Comparison of ENCODE assay signal across 1 cellular context in the genomic region with DNA sequence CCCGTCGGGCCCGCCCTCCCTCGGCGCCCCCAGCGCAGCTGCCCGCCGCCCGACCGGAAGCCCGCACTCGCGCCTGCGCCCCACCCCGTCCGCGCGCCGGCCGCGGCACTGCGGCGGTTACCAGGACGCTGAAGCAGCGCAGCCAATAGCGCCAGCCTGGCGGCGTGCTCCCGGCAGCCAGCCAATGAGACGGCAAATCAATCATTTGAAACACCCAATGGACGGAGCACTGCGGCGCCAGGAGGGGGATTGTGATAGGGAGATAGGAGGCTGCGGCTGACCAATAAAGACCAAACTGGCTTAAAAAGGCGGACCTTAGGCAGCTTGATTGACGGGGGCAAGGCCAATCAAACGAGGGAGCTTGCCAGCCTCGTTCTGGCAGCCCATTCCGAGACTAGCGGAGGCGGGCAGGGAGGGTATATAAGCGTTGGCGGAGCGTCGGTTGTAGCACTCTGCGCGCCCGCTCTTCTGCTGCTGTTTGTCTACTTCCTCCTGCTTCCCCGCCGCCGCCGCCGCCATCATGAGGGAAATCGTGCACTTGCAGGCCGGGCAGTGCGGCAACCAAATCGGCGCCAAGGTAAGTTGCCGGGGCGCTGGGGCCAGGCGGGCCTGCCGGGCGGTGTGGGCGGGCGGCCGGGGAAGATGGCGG.
TF ChIP-seq lines count a peak whose summit lies in the region.

A gene (plus strand): TSS at position 447 of the 649 bp plus-strand sequence. CDS start 74 bp downstream, at position 521.

TF ChIP-seq in K562, 482 proteins besides CTCF, POLR2A, EP300 and RAD21 (continued from another document and continues in another):
- TF ChIP-seq EHMT2 (IDR thresholded peaks at IDR 0.05) (no peak), ZNF79 (CRISPR knock-in tag; IDR thresholded peaks at IDR 0.05; ENCODE audit: low read depth) (no peak), RNF2 (IDR thresholded peaks at IDR 0.05) (peak; percentile 87), TEAD1 (CRISPR knock-in tag; IDR thresholded peaks at IDR 0.05) (peak in 1 of 2 experiments; percentile 75; a peak in 1 of 4 replicates), PCBP1 (IDR thresholded peaks at IDR 0.05; ENCODE audit: low read depth, low read length, poor library complexity, severe bottlenecking) (peak; percentile 49), ZNF146 (CRISPR knock-in tag; IDR thresholded peaks at IDR 0.05; ENCODE audit: unreplicated experiment) (no peak), RBM39 (optimal IDR thresholded peaks at IDR 0.05; ENCODE audit: low read depth, low read length) (peak; percentile 95), KDM5B (IDR thresholded peaks at IDR 0.05; ENCODE audit: insufficient replicate concordance, low read depth, low read length) (peak; percentile 99), ZNF445 (CRISPR knock-in tag; IDR thresholded peaks at IDR 0.05; ENCODE audit: low read depth) (no peak), GTF2F1 (IDR thresholded peaks at IDR 0.05; ENCODE audit: low read depth, low read length) (peak; percentile 98), NFE2 (IDR thresholded peaks at IDR 0.05; ENCODE audit: low read depth) (peak; percentile 7; the same call in 1 of the 2 replicates), KAT7 (CRISPR knock-in tag; IDR thresholded peaks at IDR 0.05; ENCODE audit: borderline replicate concordance) (no peak), NCOA4 (IDR thresholded peaks at IDR 0.05; ENCODE audit: partially characterized antibody) (no peak), BMI1 (IDR thresholded peaks at IDR 0.05; ENCODE audit: low read length) (no peak), ZNF584 (CRISPR knock-in tag; IDR thresholded peaks at IDR 0.05; ENCODE audit: low read depth) (no peak), RBBP5 (IDR thresholded peaks at IDR 0.05; ENCODE audit: borderline replicate concordance, insufficient read depth, low read length, poor library complexity, severe bottlenecking) (no peak), IRF2 (CRISPR knock-in tag; IDR thresholded peaks at IDR 0.05) (no peak), RBFOX2 (IDR thresholded peaks at IDR 0.05; ENCODE audit: low read depth, low read length) (peak; percentile 98), SRF (CRISPR knock-in tag; IDR thresholded peaks at IDR 0.05) (peak; percentile 25 to 64; a peak in 1 of 4 replicates), CEBPG (CRISPR knock-in tag; IDR thresholded peaks at IDR 0.05) (no peak), CEBPG (tag; conservative IDR thresholded peaks at IDR 0.05 in 1 of 2, IDR thresholded peaks at IDR 0.05 in 1 of 2) (no peak), SAP30 (IDR thresholded peaks at IDR 0.05; ENCODE audit: borderline replicate concordance, insufficient read depth, low read depth, low read length, poor library complexity, severe bottlenecking) (peak; percentile 6), TCF3 (CRISPR knock-in tag; IDR thresholded peaks at IDR 0.05) (no peak), TFAM (CRISPR knock-in tag; conservative IDR thresholded peaks at IDR 0.05) (no peak), GABPB2 (CRISPR knock-in tag; conservative IDR thresholded peaks at IDR 0.05) (no peak; the same call in 1 of the 2 replicates), FOXA1 (IDR thresholded peaks at IDR 0.05; ENCODE audit: borderline replicate concordance) (no peak), ZNF695 (CRISPR knock-in tag; IDR thresholded peaks at IDR 0.05) (no peak), TAF15 (IDR thresholded peaks at IDR 0.05; ENCODE audit: low read depth, low read length) (no peak), SMC3 (conservative IDR thresholded peaks at IDR 0.05; ENCODE audit: insufficient read depth, low read depth, low read length) (peak; percentile 22; the same call in 1 of the 2 replicates), GABPB1 (CRISPR knock-in tag; IDR thresholded peaks at IDR 0.05) (peak; percentile 44), CREBBP (IDR thresholded peaks at IDR 0.05; ENCODE audit: low read depth, low read length) (no peak), FOXJ3 (CRISPR knock-in tag; IDR thresholded peaks at IDR 0.05) (no peak), MEF2D (tag; conservative IDR thresholded peaks at IDR 0.05; ENCODE audit: low read depth) (no peak), PHF8 (IDR thresholded peaks at IDR 0.05; ENCODE audit: borderline replicate concordance, low read length) (peak; percentile 59; the same call in 1 of the 2 replicates)
- TF ChIP-seq, protein P1, sequence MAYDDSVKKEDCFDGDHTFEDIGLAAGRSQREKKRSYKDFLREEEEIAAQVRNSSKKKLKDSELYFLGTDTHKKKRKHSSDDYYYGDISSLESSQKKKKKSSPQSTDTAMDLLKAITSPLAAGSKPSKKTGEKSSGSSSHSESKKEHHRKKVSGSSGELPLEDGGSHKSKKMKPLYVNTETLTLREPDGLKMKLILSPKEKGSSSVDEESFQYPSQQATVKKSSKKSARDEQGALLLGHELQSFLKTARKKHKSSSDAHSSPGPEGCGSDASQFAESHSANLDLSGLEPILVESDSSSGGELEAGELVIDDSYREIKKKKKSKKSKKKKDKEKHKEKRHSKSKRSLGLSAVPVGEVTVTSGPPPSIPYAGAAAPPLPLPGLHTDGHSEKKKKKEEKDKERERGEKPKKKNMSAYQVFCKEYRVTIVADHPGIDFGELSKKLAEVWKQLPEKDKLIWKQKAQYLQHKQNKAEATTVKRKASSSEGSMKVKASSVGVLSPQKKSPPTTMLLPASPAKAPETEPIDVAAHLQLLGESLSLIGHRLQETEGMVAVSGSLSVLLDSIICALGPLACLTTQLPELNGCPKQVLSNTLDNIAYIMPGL (CRISPR knock-in tag; IDR thresholded peaks at IDR 0.05): 0 out of 2 replicates have a peak, but pooled peaks have one; percentile 38
- TF ChIP-seq, protein P2, sequence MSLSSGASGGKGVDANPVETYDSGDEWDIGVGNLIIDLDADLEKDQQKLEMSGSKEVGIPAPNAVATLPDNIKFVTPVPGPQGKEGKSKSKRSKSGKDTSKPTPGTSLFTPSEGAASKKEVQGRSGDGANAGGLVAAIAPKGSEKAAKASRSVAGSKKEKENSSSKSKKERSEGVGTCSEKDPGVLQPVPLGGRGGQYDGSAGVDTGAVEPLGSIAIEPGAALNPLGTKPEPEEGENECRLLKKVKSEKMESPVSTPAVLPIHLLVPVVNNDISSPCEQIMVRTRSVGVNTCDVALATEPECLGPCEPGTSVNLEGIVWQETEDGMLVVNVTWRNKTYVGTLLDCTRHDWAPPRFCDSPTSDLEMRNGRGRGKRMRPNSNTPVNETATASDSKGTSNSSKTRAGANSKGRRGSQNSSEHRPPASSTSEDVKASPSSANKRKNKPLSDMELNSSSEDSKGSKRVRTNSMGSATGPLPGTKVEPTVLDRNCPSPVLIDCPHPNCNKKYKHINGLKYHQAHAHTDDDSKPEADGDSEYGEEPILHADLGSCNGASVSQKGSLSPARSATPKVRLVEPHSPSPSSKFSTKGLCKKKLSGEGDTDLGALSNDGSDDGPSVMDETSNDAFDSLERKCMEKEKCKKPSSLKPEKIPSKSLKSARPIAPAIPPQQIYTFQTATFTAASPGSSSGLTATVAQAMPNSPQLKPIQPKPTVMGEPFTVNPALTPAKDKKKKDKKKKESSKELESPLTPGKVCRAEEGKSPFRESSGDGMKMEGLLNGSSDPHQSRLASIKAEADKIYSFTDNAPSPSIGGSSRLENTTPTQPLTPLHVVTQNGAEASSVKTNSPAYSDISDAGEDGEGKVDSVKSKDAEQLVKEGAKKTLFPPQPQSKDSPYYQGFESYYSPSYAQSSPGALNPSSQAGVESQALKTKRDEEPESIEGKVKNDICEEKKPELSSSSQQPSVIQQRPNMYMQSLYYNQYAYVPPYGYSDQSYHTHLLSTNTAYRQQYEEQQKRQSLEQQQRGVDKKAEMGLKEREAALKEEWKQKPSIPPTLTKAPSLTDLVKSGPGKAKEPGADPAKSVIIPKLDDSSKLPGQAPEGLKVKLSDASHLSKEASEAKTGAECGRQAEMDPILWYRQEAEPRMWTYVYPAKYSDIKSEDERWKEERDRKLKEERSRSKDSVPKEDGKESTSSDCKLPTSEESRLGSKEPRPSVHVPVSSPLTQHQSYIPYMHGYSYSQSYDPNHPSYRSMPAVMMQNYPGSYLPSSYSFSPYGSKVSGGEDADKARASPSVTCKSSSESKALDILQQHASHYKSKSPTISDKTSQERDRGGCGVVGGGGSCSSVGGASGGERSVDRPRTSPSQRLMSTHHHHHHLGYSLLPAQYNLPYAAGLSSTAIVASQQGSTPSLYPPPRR (CRISPR knock-in tag; IDR thresholded peaks at IDR 0.05; ENCODE audit: borderline replicate concordance): peak; percentile 63; the same call in 1 of the 2 replicates
- TF ChIP-seq, protein P3, sequence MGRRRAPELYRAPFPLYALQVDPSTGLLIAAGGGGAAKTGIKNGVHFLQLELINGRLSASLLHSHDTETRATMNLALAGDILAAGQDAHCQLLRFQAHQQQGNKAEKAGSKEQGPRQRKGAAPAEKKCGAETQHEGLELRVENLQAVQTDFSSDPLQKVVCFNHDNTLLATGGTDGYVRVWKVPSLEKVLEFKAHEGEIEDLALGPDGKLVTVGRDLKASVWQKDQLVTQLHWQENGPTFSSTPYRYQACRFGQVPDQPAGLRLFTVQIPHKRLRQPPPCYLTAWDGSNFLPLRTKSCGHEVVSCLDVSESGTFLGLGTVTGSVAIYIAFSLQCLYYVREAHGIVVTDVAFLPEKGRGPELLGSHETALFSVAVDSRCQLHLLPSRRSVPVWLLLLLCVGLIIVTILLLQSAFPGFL (CRISPR knock-in tag; IDR thresholded peaks at IDR 0.05): peak; percentile 93
- TF ChIP-seq, protein P4, sequence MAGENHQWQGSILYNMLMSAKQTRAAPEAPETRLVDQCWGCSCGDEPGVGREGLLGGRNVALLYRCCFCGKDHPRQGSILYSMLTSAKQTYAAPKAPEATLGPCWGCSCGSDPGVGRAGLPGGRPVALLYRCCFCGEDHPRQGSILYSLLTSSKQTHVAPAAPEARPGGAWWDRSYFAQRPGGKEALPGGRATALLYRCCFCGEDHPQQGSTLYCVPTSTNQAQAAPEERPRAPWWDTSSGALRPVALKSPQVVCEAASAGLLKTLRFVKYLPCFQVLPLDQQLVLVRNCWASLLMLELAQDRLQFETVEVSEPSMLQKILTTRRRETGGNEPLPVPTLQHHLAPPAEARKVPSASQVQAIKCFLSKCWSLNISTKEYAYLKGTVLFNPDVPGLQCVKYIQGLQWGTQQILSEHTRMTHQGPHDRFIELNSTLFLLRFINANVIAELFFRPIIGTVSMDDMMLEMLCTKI (IDR thresholded peaks at IDR 0.05; ENCODE audit: partially characterized antibody): no peak
- TF ChIP-seq, protein P5, sequence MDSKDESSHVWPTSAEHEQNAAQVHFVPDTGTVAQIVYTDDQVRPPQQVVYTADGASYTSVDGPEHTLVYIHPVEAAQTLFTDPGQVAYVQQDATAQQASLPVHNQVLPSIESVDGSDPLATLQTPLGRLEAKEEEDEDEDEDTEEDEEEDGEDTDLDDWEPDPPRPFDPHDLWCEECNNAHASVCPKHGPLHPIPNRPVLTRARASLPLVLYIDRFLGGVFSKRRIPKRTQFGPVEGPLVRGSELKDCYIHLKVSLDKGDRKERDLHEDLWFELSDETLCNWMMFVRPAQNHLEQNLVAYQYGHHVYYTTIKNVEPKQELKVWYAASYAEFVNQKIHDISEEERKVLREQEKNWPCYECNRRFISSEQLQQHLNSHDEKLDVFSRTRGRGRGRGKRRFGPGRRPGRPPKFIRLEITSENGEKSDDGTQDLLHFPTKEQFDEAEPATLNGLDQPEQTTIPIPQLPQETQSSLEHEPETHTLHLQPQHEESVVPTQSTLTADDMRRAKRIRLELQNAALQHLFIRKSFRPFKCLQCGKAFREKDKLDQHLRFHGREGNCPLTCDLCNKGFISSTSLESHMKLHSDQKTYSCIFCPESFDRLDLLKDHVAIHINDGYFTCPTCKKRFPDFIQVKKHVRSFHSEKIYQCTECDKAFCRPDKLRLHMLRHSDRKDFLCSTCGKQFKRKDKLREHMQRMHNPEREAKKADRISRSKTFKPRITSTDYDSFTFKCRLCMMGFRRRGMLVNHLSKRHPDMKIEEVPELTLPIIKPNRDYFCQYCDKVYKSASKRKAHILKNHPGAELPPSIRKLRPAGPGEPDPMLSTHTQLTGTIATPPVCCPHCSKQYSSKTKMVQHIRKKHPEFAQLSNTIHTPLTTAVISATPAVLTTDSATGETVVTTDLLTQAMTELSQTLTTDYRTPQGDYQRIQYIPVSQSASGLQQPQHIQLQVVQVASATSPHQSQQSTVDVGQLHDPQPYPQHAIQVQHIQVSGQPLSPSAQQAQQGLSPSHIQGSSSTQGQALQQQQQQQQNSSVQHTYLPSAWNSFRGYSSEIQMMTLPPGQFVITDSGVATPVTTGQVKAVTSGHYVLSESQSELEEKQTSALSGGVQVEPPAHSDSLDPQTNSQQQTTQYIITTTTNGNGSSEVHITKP (IDR thresholded peaks at IDR 0.05; ENCODE audit: partially characterized antibody): no peak
- TF ChIP-seq, protein P6, sequence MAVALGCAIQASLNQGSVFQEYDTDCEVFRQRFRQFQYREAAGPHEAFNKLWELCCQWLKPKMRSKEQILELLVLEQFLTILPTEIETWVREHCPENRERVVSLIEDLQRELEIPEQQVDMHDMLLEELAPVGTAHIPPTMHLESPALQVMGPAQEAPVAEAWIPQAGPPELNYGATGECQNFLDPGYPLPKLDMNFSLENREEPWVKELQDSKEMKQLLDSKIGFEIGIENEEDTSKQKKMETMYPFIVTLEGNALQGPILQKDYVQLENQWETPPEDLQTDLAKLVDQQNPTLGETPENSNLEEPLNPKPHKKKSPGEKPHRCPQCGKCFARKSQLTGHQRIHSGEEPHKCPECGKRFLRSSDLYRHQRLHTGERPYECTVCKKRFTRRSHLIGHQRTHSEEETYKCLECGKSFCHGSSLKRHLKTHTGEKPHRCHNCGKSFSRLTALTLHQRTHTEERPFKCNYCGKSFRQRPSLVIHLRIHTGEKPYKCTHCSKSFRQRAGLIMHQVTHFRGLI (CRISPR knock-in tag; IDR thresholded peaks at IDR 0.05): no peak
- TF ChIP-seq, protein P7, sequence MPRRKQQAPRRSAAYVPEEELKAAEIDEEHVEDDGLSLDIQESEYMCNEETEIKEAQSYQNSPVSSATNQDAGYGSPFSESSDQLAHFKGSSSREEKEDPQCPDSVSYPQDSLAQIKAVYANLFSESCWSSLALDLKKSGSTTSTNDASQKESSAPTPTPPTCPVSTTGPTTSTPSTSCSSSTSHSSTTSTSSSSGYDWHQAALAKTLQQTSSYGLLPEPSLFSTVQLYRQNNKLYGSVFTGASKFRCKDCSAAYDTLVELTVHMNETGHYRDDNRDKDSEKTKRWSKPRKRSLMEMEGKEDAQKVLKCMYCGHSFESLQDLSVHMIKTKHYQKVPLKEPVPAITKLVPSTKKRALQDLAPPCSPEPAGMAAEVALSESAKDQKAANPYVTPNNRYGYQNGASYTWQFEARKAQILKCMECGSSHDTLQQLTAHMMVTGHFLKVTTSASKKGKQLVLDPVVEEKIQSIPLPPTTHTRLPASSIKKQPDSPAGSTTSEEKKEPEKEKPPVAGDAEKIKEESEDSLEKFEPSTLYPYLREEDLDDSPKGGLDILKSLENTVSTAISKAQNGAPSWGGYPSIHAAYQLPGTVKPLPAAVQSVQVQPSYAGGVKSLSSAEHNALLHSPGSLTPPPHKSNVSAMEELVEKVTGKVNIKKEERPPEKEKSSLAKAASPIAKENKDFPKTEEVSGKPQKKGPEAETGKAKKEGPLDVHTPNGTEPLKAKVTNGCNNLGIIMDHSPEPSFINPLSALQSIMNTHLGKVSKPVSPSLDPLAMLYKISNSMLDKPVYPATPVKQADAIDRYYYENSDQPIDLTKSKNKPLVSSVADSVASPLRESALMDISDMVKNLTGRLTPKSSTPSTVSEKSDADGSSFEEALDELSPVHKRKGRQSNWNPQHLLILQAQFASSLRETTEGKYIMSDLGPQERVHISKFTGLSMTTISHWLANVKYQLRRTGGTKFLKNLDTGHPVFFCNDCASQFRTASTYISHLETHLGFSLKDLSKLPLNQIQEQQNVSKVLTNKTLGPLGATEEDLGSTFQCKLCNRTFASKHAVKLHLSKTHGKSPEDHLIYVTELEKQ (CRISPR knock-in tag; IDR thresholded peaks at IDR 0.05): no peak
- TF ChIP-seq, protein P8, sequence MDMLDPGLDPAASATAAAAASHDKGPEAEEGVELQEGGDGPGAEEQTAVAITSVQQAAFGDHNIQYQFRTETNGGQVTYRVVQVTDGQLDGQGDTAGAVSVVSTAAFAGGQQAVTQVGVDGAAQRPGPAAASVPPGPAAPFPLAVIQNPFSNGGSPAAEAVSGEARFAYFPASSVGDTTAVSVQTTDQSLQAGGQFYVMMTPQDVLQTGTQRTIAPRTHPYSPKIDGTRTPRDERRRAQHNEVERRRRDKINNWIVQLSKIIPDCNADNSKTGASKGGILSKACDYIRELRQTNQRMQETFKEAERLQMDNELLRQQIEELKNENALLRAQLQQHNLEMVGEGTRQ (CRISPR knock-in tag; IDR thresholded peaks at IDR 0.05): no peak
